Comparison of ENCODE assay signal across 9 cellular contexts in the genomic region with DNA sequence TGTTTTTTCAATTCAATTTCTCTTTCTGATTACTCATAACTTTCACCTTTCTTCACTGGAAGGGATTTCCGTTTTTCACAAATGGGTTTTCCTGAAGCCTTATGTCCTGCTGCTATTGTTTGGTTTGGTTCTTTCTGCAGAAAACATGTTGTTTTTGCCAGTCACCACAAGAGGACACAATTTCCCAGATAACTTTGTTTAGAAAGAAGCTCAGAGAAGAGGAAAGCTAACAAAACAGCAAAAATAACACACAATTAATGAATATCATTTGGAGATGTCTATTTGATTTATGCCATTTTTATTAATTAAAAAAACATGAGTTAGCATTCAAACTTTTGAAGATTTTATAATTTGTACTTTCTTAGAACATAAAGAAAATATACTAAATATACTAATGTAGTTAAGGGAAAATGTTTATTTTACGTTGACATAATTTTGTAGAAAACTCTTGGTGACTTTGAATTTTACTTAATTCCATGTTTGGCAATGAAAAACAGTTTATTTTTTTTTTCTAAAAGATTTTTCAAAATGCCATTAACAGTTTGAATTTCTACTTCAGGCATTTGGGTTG. TPM values are rescaled to one million over a fixed set of nuclear protein-coding genes. Genes with fewer than 3 reads are reported as not detected.
A peak's percentile ranks its signal among the peaks of the same experiment; 100 is the strongest.
DNase-seq lines count a peak whose midpoint lies in the region; ATAC-seq and TF ChIP-seq lines count a peak whose summit lies in the region.
"Had no signal": no experiment of that assay in that cellular context is flagged by ENCODE, and none has a peak within 500 bp of the region (broad histone marks: within the 10 kb centered on the region; RNA-seq: fewer than 3 reads in every experiment).

No MANE protein-coding gene starts in this region.

- H3K4me3 Mint-ChIP-seq in nephron progenitor cell, result peak overlapping the region; percentile 9
- H3K4me3 Mint-ChIP-seq in activated naive CD4-positive, alpha-beta T cell treated with anti-CD3 and anti-CD28 coated beads for 36 hours, result no peak overlapping the region

- H3K36me3 ChIP-seq in brain microvascular endothelial cell (replicated peaks), result no peaks in the 10 kb centered on the region

- CTCF ChIA-PET in activated naive CD4-positive, alpha-beta T cell treated with anti-CD3 and anti-CD28 coated beads for 36 hours (lab: Charles Lee), result interaction anchor here (0.9 kb wide), 1 partner anchor 9 kb away, joined by 3 read pairs; no protein-coding TSS in a partner anchor

- intact Hi-C loops in activated naive CD4-positive, alpha-beta T cell treated with anti-CD3 and anti-CD28 coated beads for 36 hours (cut with micrococcal nuclease), result no loop called here

- peaks cover 40% of the 10 kb centered on the region for H3K4me1 Mint-ChIP-seq in nephron progenitor cell
- no peaks in the 10 kb centered on the region for H3K4me1 Mint-ChIP-seq in activated naive CD4-positive, alpha-beta T cell treated with anti-CD3 and anti-CD28 coated beads for 36 hours (ENCODE audit: low read depth)

- no peaks in the 10 kb centered on the region for H3K9me3 Mint-ChIP-seq in nephron progenitor cell
- H3K9me3 Mint-ChIP-seq in activated naive CD4-positive, alpha-beta T cell treated with anti-CD3 and anti-CD28 coated beads for 36 hours, result no peaks in the 10 kb centered on the region

- H3K36me3 Mint-ChIP-seq in nephron progenitor cell (ENCODE audit: low read depth), result no peaks in the 10 kb centered on the region
- no peaks in the 10 kb centered on the region for H3K36me3 Mint-ChIP-seq in activated naive CD4-positive, alpha-beta T cell treated with anti-CD3 and anti-CD28 coated beads for 36 hours (ENCODE audit: low read depth)

- TF ChIP-seq CTCF in GM10266 (IDR thresholded peaks at IDR 0.05; ENCODE audit: control insufficient read depth, insufficient read depth, low read depth, missing control alignments), result peak; percentile 42
- peak; percentile 72 for TF ChIP-seq CTCF in brain microvascular endothelial cell (IDR thresholded peaks at IDR 0.05; ENCODE audit: low read depth, low read length, missing control alignments)
- TF ChIP-seq CTCF in nephron progenitor cell (IDR thresholded peaks at IDR 0.05), result peak; percentile 86

- DNase-seq in GM10266 (ENCODE audit: extremely low spot score) (no peak), NCI-H2081 (lab: John Stamatoyannopoulos, UW) (peak; percentile 64 to 83), brain microvascular endothelial cell (peak; percentile 47), nephron progenitor cell (no peak), activated gamma-delta T cell (lab: John Stamatoyannopoulos, UW) (no peak)
- DNase-seq in stimulated activated CD4-positive, alpha-beta T cell treated with anti-CD3 and anti-CD28 coated beads, Interleukin-2, amount 100 ng/mL, for 48 hours, result no peak
- DNase-seq in activated naive CD4-positive, alpha-beta T cell treated with anti-CD3 and anti-CD28 coated beads for 36 hours, result no peak

- H3K27me3 Mint-ChIP-seq in nephron progenitor cell (ENCODE audit: low read depth, poor library complexity), result peaks cover 46% of the 10 kb centered on the region
- H3K27me3 Mint-ChIP-seq in activated naive CD4-positive, alpha-beta T cell treated with anti-CD3 and anti-CD28 coated beads for 36 hours (ENCODE audit: low read depth), result peaks cover 28% of the 10 kb centered on the region

- no peaks in the 10 kb centered on the region for H3K27me3 ChIP-seq in brain microvascular endothelial cell (replicated peaks)
- H3K27me3 ChIP-seq: SJSA1 had no signal

- in situ Hi-C loops in brain microvascular endothelial cell (cut with HindIII; ENCODE audit: low pct_ligation_motif_present, low sequenced_read_pairs), result no loop called here

- H3K27ac ChIP-seq in brain microvascular endothelial cell, result no peak overlapping the region
- H3K27ac ChIP-seq: SJSA1 had no signal

- no peak for ATAC-seq in GM21786 (IDR thresholded peaks at IDR 0.05; ENCODE audit: unreplicated experiment)

- no peak overlapping the region for H3K4me3 ChIP-seq in brain microvascular endothelial cell (ENCODE audit: low read depth, low read length)
- H3K4me3 ChIP-seq: SJSA1 had no signal

- H3K27ac Mint-ChIP-seq in nephron progenitor cell, result no peak overlapping the region
- H3K27ac Mint-ChIP-seq in activated naive CD4-positive, alpha-beta T cell treated with anti-CD3 and anti-CD28 coated beads for 36 hours, result no peak overlapping the region

RNA-seq across cellular contexts. Expression of a gene that starts 4.7 kb away (rescaled TPM):
- not detected for total RNA-seq in activated naive CD4-positive, alpha-beta T cell treated with anti-CD3 and anti-CD28 coated beads for 36 hours

RNA-seq across cellular contexts. Expression of a gene that starts 23.1 kb away (rescaled TPM):
- total RNA-seq in activated naive CD4-positive, alpha-beta T cell treated with anti-CD3 and anti-CD28 coated beads for 36 hours, result not detected
- total RNA-seq: SJSA1 had no signal

Comparison
In these comparisons a context has a peak if more than half of its experiments do, and no peak if none do; other contexts are left out.
1. DNase-seq: peak in NCI-H2081 (2 of 2) and brain microvascular endothelial cell (single experiment); none in GM10266 (single experiment), nephron progenitor cell (single experiment), stimulated activated CD4-positive, alpha-beta T cell treated with anti-CD3 and anti-CD28 coated beads, Interleukin-2, amount 100 ng/mL, for 48 hours (0 of 2), activated gamma-delta T cell (single experiment) and activated naive CD4-positive, alpha-beta T cell treated with anti-CD3 and anti-CD28 coated beads for 36 hours (single experiment).
2. Peak in every context shown above with its lines, with median percentiles within 50 percentile points of each other: CTCF ChIP-seq.